In genomic region chr1:34192621-34193020, GRCh38 we compare ENCODE assay signal across 8 cellular contexts. TPM values are rescaled to one million over a fixed set of nuclear protein-coding genes. Genes with fewer than 3 reads are reported as not detected.
"Had no signal": no experiment of that assay in that cellular context is flagged by ENCODE, and none has a peak within 500 bp of the region (broad histone marks: within the 10 kb centered on the region; RNA-seq: fewer than 3 reads in every experiment).

No MANE protein-coding gene starts in this region.

- H3K4me3 ChIP-seq: GM23248, HAP-1 had no signal

- H3K27ac ChIP-seq: GM23248, HL-60 had no signal

- H3K36me3 ChIP-seq: HAP-1 had no signal

- H3K9ac ChIP-seq: GM23248 had no signal

- ATAC-seq: HCT116, HepG2 had no signal

- H3K27ac Mint-ChIP-seq: HFFc6, IgD-negative memory B cell had no signal

- DNase-seq: GM23248, HFFc6, KBM-7 had no signal

- H3K9me3 ChIP-seq: HAP-1 had no signal

- H3K4me1 ChIP-seq: HAP-1 had no signal

- H2AFZ ChIP-seq: GM23248 had no signal

- H3K4me1 Mint-ChIP-seq: IgD-negative memory B cell had no signal

- H3K4me3 Mint-ChIP-seq: HFFc6, IgD-negative memory B cell had no signal

RNA-seq across cellular contexts. Expression of gene C1orf94, which starts 15.9 kb away (rescaled TPM):
- total RNA-seq: GM23248, HepG2, HFFc6 had no signal
- polyA plus RNA-seq: GM23248, HepG2, IgD-negative memory B cell had no signal

RNA-seq across cellular contexts. Expression of gene CSMD2, which starts 27.6 kb away (rescaled TPM):
- total RNA-seq: HepG2 had no signal
- polyA plus RNA-seq: HepG2, IgD-negative memory B cell had no signal
